19 cellular contexts compared by ENCODE assay signal in genomic region chr6:4270799-4271198, GRCh38.
DNase-seq lines count a peak whose midpoint lies in the region; ATAC-seq and TF ChIP-seq lines count a peak whose summit lies in the region.
"Had no signal": no experiment of that assay in that cellular context is flagged by ENCODE, and none has a peak within 500 bp of the region (broad histone marks: within the 10 kb centered on the region; RNA-seq: fewer than 3 reads in every experiment).

No MANE protein-coding gene starts in this region.

- no peaks in the 10 kb centered on the region for H3K4me1 ChIP-seq in foreskin keratinocyte
- H3K4me1 ChIP-seq: pancreas, upper lobe of left lung had no signal

- peak; percentile 45 for DNase-seq in AG10803 (ENCODE audit: low read depth)
- DNase-seq in HS-5 (ENCODE audit: low read depth), result peak; percentile 8
- DNase-seq in brain microvascular endothelial cell, result peak; percentile 50
- peak in 1 of 2 donors; percentile 71 for DNase-seq in foreskin keratinocyte
- DNase-seq in foreskin melanocyte, result no peak
- DNase-seq in activated CD4-positive, CD25-positive, alpha-beta regulatory T cell (lab: John Stamatoyannopoulos, UW), result no peak
- DNase-seq: activated CD4-positive, alpha-beta T cell treated with anti-CD3 and anti-CD28 coated beads for 36 hours; activated naive CD4-positive, alpha-beta T cell treated with anti-CD3 and anti-CD28 coated beads for 36 hours; central memory CD4-positive, alpha-beta T cell; COR-L47; KG1; left cardiac atrium; NCI-H1436; pancreas; stimulated activated naive B cell treated with anti-CD40 and anti-IgM and Interleukin-4, amounts not matched to agents 10 μg/mL and 1 μg/mL and 100 μg/mL, for 72 hours; upper lobe of left lung had no signal

- in situ Hi-C loops in brain microvascular endothelial cell (cut with HindIII; ENCODE audit: low pct_ligation_motif_present, low sequenced_read_pairs), result no loop called here

- no peak overlapping the region for H3K4me3 ChIP-seq in AG10803 (ENCODE audit: low read length)
- H3K4me3 ChIP-seq in brain microvascular endothelial cell (ENCODE audit: low read depth, low read length), result no peak overlapping the region
- H3K4me3 ChIP-seq: pancreas, smooth muscle cell, upper lobe of left lung had no signal

- no peaks in the 10 kb centered on the region for H3K27me3 ChIP-seq in brain microvascular endothelial cell (replicated peaks)
- H3K27me3 ChIP-seq in foreskin keratinocyte, result no peaks in the 10 kb centered on the region
- H3K27me3 ChIP-seq: pancreas, upper lobe of left lung had no signal

- TF ChIP-seq CTCF in AG10803 (conservative IDR thresholded peaks at IDR 0.05; ENCODE audit: low read length), result no peak
- TF ChIP-seq CTCF in brain microvascular endothelial cell (IDR thresholded peaks at IDR 0.05; ENCODE audit: low read depth, low read length, missing control alignments), result no peak
- no peak for TF ChIP-seq CTCF in foreskin keratinocyte (conservative IDR thresholded peaks at IDR 0.05)

- H3K27ac ChIP-seq in brain microvascular endothelial cell (no peak overlapping the region), foreskin keratinocyte (peak overlapping the region; percentile 10)
- H3K27ac ChIP-seq: pancreas, upper lobe of left lung had no signal

- ATAC-seq in foreskin keratinocyte (peak; percentile 75), GM19035 (IDR thresholded peaks at IDR 0.05; ENCODE audit: unreplicated experiment) (no peak), GM21723 (IDR thresholded peaks at IDR 0.05; ENCODE audit: unreplicated experiment) (no peak)
- ATAC-seq: activated CD4-positive, alpha-beta T cell treated with anti-CD3 and anti-CD28 coated beads for 36 hours; stimulated activated naive B cell treated with anti-CD40 and anti-IgM and Interleukin-4, amounts not matched to agents 10 μg/mL and 1 μg/mL and 100 μg/mL, for 72 hours had no signal

- no peaks in the 10 kb centered on the region for H3K36me3 ChIP-seq in brain microvascular endothelial cell (replicated peaks)
- H3K36me3 ChIP-seq: pancreas, upper lobe of left lung had no signal

Comparison
In these comparisons a context has a peak if more than half of its experiments do, and no peak if none do; other contexts are left out.
1. DNase-seq: peak in AG10803 (single experiment), HS-5 (single experiment) and brain microvascular endothelial cell (single experiment); none in foreskin melanocyte (single experiment) and activated CD4-positive, CD25-positive, alpha-beta regulatory T cell (0 of 4).